11 cellular contexts compared by ENCODE assay signal in the genomic region with DNA sequence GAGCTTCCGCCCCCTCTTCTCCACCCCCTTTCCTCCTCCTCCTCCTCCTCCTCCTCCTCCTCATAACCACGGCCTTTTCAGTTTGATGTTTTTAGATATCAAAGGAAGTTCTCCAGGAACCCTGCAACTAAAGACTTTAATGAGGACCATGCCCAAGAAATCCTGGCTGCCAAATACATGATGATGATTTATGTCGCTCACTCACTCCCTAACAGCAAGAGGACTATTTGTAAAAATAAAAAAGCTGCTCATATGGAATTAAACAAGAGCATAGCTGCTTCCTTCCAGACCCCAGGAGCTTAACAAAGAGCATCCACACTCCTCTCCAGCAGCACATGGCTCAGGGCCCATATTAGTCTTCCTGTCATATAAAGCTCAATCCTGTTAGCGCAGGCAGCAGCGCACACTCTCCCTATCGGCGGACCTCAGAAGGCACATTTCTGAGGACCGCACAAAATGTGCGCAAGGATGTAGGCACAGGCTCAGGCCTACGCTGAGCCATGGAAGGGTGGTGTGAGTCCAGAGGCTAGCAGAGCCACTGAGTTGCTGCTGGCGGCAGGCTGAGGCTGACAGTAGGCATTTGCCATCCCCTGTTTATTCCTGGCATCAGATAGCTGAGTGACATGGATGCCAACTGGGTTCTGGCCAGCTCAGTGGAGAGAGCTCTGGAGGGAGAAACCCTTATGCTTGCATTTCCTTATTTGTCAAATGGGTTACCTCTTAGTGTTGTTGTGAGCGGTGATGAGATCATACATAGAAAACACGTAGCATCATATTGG.
DNase-seq lines count a peak whose midpoint lies in the region; TF ChIP-seq lines count a peak whose summit lies in the region.
"Had no signal": no experiment of that assay in that cellular context is flagged by ENCODE, and none has a peak within 500 bp of the region (broad histone marks: within the 10 kb centered on the region; RNA-seq: fewer than 3 reads in every experiment).

No MANE protein-coding gene starts in this region.

- in situ Hi-C loops in G401 (cut with HindIII; ENCODE audit: low sequenced_read_pairs) = no loop called here

- H2AFZ ChIP-seq in neuron (ENCODE audit: low read depth, low read length) = no peak overlapping the region

- no peaks in the 10 kb centered on the region for H3K36me3 ChIP-seq in left ventricle myocardium inferior
- H3K36me3 ChIP-seq in neuron (ENCODE audit: insufficient read depth, low read length) = no peaks in the 10 kb centered on the region
- no peaks in the 10 kb centered on the region for H3K36me3 ChIP-seq in H7 (replicated peaks; ENCODE audit: control insufficient read depth, insufficient read depth, low read length)

- peaks cover 20% of the 10 kb centered on the region for H3K4me1 ChIP-seq in left ventricle myocardium inferior
- peaks cover 17% of the 10 kb centered on the region for H3K4me1 ChIP-seq in neuron (ENCODE audit: insufficient read depth, low read length)

- no peak for TF ChIP-seq CTCF in left ventricle myocardium inferior (IDR thresholded peaks at IDR 0.05; ENCODE audit: borderline replicate concordance)

- H3K9me3 ChIP-seq in left ventricle myocardium inferior (replicated peaks) = no peaks in the 10 kb centered on the region
- H3K9me3 ChIP-seq in neuron (ENCODE audit: low read length) = no peaks in the 10 kb centered on the region

- DNase-seq in G401 (ENCODE audit: low spot score) (peak; percentile 96), anterior cingulate cortex (lab: John Stamatoyannopoulos, UW) (peak in 51 of 58 donors; percentile 1 to 66 (median 20)), left ventricle myocardium inferior (peak; percentile 53), OCI-M2 (lab: John Stamatoyannopoulos, UW; ENCODE audit: unreplicated experiment) (no peak), H7 (no peak), NCI-H128 (lab: John Stamatoyannopoulos, UW; ENCODE audit: unreplicated experiment) (no peak)
- no peak for DNase-seq in activated CD4-positive, CD25-positive, alpha-beta regulatory T cell (lab: John Stamatoyannopoulos, UW)
- DNase-seq: DMS79 treated with DMSO at 0.1 percent for 48 hours, Karpas-422, PC-3 had no signal

- H3K4me3 ChIP-seq in left ventricle myocardium inferior = no peak overlapping the region
- H3K4me3 ChIP-seq in neuron (ENCODE audit: low read length) = peak overlapping the region; percentile 23
- no peak overlapping the region for H3K4me3 ChIP-seq in H7 (ENCODE audit: insufficient read depth, low read depth, low read length)

- H3K27ac ChIP-seq in left ventricle myocardium inferior (replicated peaks) = no peak overlapping the region

- intact Hi-C loops in left ventricle myocardium inferior (cut with micrococcal nuclease) = no loop called here

- H3K27me3 ChIP-seq in left ventricle myocardium inferior (ENCODE audit: low read depth) = no peaks in the 10 kb centered on the region
- H3K27me3 ChIP-seq in neuron (ENCODE audit: insufficient read depth, low read length) = no peaks in the 10 kb centered on the region
- peaks cover 1% of the 10 kb centered on the region; the same call in 1 of the 2 replicates for H3K27me3 ChIP-seq in H7 (ENCODE audit: control insufficient read depth, insufficient read depth, low read length)

Comparison
In these comparisons a context has a peak if more than half of its experiments do, and no peak if none do; other contexts are left out.
1. DNase-seq: peak in G401 (single experiment), anterior cingulate cortex (51 of 58) and left ventricle myocardium inferior (single experiment); none in OCI-M2 (single experiment), activated CD4-positive, CD25-positive, alpha-beta regulatory T cell (0 of 4), H7 (single experiment) and NCI-H128 (single experiment).